In genomic region chr4:134665429-134665828, GRCh38 we compare ENCODE assay signal across 34 cellular contexts.
"Had no signal": no experiment of that assay in that cellular context is flagged by ENCODE, and none has a peak within 500 bp of the region (broad histone marks: within the 10 kb centered on the region; RNA-seq: fewer than 3 reads in every experiment).

No MANE protein-coding gene starts in this region.

- DNase-seq: Kasumi-1, KBM-7, KG1, MG63, MM.1S, MV-4-11, NCI-H1048, NCI-H1092, NCI-H1092 treated with DMSO at 0.1 percent for 48 hours, NCI-H1105, NCI-H1105 treated with DMSO at 0.1 percent for 48 hours, NCI-H1417, NCI-H1417 treated with DMSO at 0.1 percent for 48 hours, NCI-H1436, NCI-H1436 treated with DMSO at 0.1 percent for 48 hours, NCI-H146, NCI-H1694, NCI-H1694 treated with DMSO at 0.1 percent for 48 hours, NCI-H187, NCI-H187 treated with DMSO at 0.1 percent for 48 hours, NCI-H1930, NCI-H2029, NCI-H2029 treated with DMSO at 0.1 percent for 48 hours, NCI-H2081, NCI-H2081 treated with DMSO at 0.1 percent for 48 hours, NCI-H2107, NCI-H2171, NCI-H2171 treated with DMSO at 0.1 percent for 48 hours, NCI-H2227 treated with DMSO at 0.1 percent for 48 hours, NCI-H226, NCI-H345, NCI-H446 treated with DMSO at 0.1 percent for 48 hours, NCI-H510A had no signal

- H3K4me2 ChIP-seq: KMS-11 had no signal

- H3K4me3 ChIP-seq: MG63 had no signal

- H3K9me3 ChIP-seq: MG63 had no signal

- H3K27me3 ChIP-seq: MG63 had no signal

- H3K9ac ChIP-seq: KMS-11 had no signal

- H3K27ac ChIP-seq: KMS-11 had no signal

- H3K36me3 ChIP-seq: MG63 had no signal
